ENCODE assay signal across 1 cellular context in genomic region chr12:120710805-120711296, GRCh38.
TF ChIP-seq lines count a peak whose summit lies in the region.

No MANE protein-coding gene starts in this region.

TF ChIP-seq in SK-N-SH, 30 proteins besides CTCF, POLR2A, EP300 and RAD21 (continued from another document):
- TF ChIP-seq REST (IDR thresholded peaks at IDR 0.05; ENCODE audit: low read depth, low read length) (no peak), NRF1 (IDR thresholded peaks at IDR 0.05; ENCODE audit: low read depth, low read length) (no peak), NFIC (IDR thresholded peaks at IDR 0.05; ENCODE audit: borderline replicate concordance) (no peak)
